In the genomic region with DNA sequence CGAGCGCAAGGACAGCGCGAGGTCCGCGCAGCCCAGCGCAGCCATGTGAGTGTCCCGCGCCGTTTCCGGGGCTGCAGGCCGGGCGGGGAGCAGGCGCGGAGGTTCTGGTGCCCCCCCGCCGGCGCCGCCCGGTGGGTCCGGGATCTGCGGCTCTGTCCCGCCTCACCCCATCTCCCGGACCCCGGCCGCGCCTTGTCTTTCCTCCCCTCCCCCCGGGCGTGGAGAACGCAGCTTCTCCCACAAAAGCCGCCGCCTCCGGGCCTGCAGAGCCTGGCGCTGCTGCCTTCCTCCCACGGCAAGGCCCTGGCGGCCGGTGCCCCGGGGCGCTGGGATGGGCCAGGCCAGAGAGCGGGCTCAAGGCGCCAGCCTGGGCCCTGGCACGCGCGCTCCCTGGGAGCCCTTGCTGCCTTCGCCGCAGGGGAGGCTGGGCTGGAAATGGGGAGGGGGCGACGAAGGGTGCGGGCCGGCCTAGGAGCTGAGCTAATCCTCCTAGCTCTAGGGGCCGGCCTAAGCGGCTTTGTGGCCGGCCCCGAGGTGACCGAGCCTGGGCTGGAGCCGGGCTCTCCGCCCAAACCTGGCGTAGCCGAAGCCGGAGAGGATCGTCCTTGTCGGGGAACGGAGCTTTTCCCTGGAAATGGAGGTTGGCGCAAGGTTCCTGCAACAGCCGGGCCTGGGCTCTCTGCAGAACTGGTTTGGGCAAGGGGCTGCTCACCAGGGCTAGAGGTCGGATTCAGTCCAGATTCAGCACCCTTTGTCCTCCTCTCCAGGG, we compare ENCODE assay signal across 1 cellular context.
TF ChIP-seq lines count a peak whose summit lies in the region.

No MANE protein-coding gene starts in this region.

TF ChIP-seq in HEK293, 187 proteins besides CTCF, POLR2A, EP300 and RAD21 (continued from another document):
- TF ChIP-seq, protein P1, sequence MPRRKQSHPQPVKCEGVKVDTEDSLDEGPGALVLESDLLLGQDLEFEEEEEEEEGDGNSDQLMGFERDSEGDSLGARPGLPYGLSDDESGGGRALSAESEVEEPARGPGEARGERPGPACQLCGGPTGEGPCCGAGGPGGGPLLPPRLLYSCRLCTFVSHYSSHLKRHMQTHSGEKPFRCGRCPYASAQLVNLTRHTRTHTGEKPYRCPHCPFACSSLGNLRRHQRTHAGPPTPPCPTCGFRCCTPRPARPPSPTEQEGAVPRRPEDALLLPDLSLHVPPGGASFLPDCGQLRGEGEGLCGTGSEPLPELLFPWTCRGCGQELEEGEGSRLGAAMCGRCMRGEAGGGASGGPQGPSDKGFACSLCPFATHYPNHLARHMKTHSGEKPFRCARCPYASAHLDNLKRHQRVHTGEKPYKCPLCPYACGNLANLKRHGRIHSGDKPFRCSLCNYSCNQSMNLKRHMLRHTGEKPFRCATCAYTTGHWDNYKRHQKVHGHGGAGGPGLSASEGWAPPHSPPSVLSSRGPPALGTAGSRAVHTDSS (tag by site-specific recombination; IDR thresholded peaks at IDR 0.05), result 0 out of 2 replicates have a peak, but pooled peaks have one; percentile 41
- TF ChIP-seq ZNF350 (tag by site-specific recombination; IDR thresholded peaks at IDR 0.05) (no peak), ZFP69B (tag by site-specific recombination; IDR thresholded peaks at IDR 0.05) (no peak), ZNF768 (tag by site-specific recombination; IDR thresholded peaks at IDR 0.05) (no peak), ZSCAN23 (tag by site-specific recombination; IDR thresholded peaks at IDR 0.05) (no peak), ZNF707 (tag by site-specific recombination; IDR thresholded peaks at IDR 0.05) (no peak), ZXDB (tag by site-specific recombination; IDR thresholded peaks at IDR 0.05) (peak; percentile 27; the same call in 1 of the 2 replicates), ZFP3 (tag by site-specific recombination; IDR thresholded peaks at IDR 0.05; ENCODE audit: low read depth) (no peak), ZNF10 (tag by site-specific recombination; IDR thresholded peaks at IDR 0.05) (no peak), IKZF3 (tag by site-specific recombination; IDR thresholded peaks at IDR 0.05) (no peak; the same call in 1 of the 2 replicates), ZSCAN30 (tag by site-specific recombination; IDR thresholded peaks at IDR 0.05) (peak; percentile 48; the same call in 1 of the 2 replicates), ZNF830 (tag by site-specific recombination; IDR thresholded peaks at IDR 0.05; ENCODE audit: low read depth) (no peak), ZNF391 (tag by site-specific recombination; IDR thresholded peaks at IDR 0.05; ENCODE audit: borderline replicate concordance, low read depth) (peak; percentile 18; the same call in 1 of the 2 replicates), ZNF221 (tag by site-specific recombination; IDR thresholded peaks at IDR 0.05; ENCODE audit: borderline replicate concordance) (no peak), ZNF776 (tag by site-specific recombination; IDR thresholded peaks at IDR 0.05; ENCODE audit: borderline replicate concordance) (no peak), ZNF211 (tag by site-specific recombination; IDR thresholded peaks at IDR 0.05; ENCODE audit: low read depth) (no peak), ZNF394 (tag by site-specific recombination; IDR thresholded peaks at IDR 0.05; ENCODE audit: borderline replicate concordance) (peak; percentile 60; the same call in 1 of the 2 replicates), ZNF2 (tag by site-specific recombination; IDR thresholded peaks at IDR 0.05) (no peak), ZNF335 (tag by site-specific recombination; conservative IDR thresholded peaks at IDR 0.05) (peak; percentile 34; the same call in 1 of the 2 replicates), RBAK (tag by site-specific recombination; IDR thresholded peaks at IDR 0.05) (no peak), ZBTB20 (tag by site-specific recombination; IDR thresholded peaks at IDR 0.05) (peak; percentile 57)
- TF ChIP-seq, protein P2, sequence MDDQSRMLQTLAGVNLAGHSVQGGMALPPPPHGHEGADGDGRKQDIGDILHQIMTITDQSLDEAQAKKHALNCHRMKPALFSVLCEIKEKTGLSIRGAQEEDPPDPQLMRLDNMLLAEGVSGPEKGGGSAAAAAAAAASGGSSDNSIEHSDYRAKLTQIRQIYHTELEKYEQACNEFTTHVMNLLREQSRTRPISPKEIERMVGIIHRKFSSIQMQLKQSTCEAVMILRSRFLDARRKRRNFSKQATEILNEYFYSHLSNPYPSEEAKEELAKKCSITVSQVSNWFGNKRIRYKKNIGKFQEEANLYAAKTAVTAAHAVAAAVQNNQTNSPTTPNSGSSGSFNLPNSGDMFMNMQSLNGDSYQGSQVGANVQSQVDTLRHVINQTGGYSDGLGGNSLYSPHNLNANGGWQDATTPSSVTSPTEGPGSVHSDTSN (CRISPR knock-in tag; IDR thresholded peaks at IDR 0.05), result no peak
- TF ChIP-seq, protein P3, sequence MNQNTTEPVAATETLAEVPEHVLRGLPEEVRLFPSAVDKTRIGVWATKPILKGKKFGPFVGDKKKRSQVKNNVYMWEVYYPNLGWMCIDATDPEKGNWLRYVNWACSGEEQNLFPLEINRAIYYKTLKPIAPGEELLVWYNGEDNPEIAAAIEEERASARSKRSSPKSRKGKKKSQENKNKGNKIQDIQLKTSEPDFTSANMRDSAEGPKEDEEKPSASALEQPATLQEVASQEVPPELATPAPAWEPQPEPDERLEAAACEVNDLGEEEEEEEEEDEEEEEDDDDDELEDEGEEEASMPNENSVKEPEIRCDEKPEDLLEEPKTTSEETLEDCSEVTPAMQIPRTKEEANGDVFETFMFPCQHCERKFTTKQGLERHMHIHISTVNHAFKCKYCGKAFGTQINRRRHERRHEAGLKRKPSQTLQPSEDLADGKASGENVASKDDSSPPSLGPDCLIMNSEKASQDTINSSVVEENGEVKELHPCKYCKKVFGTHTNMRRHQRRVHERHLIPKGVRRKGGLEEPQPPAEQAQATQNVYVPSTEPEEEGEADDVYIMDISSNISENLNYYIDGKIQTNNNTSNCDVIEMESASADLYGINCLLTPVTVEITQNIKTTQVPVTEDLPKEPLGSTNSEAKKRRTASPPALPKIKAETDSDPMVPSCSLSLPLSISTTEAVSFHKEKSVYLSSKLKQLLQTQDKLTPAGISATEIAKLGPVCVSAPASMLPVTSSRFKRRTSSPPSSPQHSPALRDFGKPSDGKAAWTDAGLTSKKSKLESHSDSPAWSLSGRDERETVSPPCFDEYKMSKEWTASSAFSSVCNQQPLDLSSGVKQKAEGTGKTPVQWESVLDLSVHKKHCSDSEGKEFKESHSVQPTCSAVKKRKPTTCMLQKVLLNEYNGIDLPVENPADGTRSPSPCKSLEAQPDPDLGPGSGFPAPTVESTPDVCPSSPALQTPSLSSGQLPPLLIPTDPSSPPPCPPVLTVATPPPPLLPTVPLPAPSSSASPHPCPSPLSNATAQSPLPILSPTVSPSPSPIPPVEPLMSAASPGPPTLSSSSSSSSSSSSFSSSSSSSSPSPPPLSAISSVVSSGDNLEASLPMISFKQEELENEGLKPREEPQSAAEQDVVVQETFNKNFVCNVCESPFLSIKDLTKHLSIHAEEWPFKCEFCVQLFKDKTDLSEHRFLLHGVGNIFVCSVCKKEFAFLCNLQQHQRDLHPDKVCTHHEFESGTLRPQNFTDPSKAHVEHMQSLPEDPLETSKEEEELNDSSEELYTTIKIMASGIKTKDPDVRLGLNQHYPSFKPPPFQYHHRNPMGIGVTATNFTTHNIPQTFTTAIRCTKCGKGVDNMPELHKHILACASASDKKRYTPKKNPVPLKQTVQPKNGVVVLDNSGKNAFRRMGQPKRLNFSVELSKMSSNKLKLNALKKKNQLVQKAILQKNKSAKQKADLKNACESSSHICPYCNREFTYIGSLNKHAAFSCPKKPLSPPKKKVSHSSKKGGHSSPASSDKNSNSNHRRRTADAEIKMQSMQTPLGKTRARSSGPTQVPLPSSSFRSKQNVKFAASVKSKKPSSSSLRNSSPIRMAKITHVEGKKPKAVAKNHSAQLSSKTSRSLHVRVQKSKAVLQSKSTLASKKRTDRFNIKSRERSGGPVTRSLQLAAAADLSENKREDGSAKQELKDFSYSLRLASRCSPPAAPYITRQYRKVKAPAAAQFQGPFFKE (tag by site-specific recombination; IDR thresholded peaks at IDR 0.05; ENCODE audit: borderline replicate concordance), result no peak; the same call in 1 of the 2 replicates
- TF ChIP-seq, protein P4, sequence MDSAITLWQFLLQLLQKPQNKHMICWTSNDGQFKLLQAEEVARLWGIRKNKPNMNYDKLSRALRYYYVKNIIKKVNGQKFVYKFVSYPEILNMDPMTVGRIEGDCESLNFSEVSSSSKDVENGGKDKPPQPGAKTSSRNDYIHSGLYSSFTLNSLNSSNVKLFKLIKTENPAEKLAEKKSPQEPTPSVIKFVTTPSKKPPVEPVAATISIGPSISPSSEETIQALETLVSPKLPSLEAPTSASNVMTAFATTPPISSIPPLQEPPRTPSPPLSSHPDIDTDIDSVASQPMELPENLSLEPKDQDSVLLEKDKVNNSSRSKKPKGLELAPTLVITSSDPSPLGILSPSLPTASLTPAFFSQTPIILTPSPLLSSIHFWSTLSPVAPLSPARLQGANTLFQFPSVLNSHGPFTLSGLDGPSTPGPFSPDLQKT (IDR thresholded peaks at IDR 0.05; ENCODE audit: borderline replicate concordance, low read depth, low read length), result no peak
- TF ChIP-seq, protein P5, sequence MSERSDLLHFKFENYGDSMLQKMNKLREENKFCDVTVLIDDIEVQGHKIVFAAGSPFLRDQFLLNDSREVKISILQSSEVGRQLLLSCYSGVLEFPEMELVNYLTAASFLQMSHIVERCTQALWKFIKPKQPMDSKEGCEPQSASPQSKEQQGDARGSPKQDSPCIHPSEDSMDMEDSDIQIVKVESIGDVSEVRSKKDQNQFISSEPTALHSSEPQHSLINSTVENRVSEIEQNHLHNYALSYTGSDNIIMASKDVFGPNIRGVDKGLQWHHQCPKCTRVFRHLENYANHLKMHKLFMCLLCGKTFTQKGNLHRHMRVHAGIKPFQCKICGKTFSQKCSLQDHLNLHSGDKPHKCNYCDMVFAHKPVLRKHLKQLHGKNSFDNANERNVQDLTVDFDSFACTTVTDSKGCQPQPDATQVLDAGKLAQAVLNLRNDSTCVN (tag by site-specific recombination; optimal IDR thresholded peaks at IDR 0.05), result peak; percentile 65
- TF ChIP-seq, protein P6, sequence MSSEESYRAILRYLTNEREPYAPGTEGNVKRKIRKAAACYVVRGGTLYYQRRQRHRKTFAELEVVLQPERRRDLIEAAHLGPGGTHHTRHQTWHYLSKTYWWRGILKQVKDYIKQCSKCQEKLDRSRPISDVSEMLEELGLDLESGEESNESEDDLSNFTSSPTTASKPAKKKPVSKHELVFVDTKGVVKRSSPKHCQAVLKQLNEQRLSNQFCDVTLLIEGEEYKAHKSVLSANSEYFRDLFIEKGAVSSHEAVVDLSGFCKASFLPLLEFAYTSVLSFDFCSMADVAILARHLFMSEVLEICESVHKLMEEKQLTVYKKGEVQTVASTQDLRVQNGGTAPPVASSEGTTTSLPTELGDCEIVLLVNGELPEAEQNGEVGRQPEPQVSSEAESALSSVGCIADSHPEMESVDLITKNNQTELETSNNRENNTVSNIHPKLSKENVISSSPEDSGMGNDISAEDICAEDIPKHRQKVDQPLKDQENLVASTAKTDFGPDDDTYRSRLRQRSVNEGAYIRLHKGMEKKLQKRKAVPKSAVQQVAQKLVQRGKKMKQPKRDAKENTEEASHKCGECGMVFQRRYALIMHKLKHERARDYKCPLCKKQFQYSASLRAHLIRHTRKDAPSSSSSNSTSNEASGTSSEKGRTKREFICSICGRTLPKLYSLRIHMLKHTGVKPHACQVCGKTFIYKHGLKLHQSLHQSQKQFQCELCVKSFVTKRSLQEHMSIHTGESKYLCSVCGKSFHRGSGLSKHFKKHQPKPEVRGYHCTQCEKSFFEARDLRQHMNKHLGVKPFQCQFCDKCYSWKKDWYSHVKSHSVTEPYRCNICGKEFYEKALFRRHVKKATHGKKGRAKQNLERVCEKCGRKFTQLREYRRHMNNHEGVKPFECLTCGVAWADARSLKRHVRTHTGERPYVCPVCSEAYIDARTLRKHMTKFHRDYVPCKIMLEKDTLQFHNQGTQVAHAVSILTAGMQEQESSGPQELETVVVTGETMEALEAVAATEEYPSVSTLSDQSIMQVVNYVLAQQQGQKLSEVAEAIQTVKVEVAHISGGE (tag by site-specific recombination; conservative IDR thresholded peaks at IDR 0.05; ENCODE audit: low read depth), result no peak
- TF ChIP-seq, protein P7, sequence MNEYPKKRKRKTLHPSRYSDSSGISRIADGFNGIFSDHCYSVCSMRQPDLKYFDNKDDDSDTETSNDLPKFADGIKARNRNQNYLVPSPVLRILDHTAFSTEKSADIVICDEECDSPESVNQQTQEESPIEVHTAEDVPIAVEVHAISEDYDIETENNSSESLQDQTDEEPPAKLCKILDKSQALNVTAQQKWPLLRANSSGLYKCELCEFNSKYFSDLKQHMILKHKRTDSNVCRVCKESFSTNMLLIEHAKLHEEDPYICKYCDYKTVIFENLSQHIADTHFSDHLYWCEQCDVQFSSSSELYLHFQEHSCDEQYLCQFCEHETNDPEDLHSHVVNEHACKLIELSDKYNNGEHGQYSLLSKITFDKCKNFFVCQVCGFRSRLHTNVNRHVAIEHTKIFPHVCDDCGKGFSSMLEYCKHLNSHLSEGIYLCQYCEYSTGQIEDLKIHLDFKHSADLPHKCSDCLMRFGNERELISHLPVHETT (tag by site-specific recombination; IDR thresholded peaks at IDR 0.05), result no peak
